In genomic region chr1:46131727-46132528, GRCh38 we compare ENCODE assay signal across 8 cellular contexts. TPM values are rescaled to one million over a fixed set of nuclear protein-coding genes. Genes with fewer than 3 reads are reported as not detected.
DNase-seq lines count a peak whose midpoint lies in the region; ATAC-seq and TF ChIP-seq lines count a peak whose summit lies in the region.

No MANE protein-coding gene starts in this region.

- H3K27me3 ChIP-seq in BE2C: no peaks in the 10 kb centered on the region
- H3K27me3 ChIP-seq in IMR-90 (ENCODE audit: control insufficient read depth, insufficient read depth, low read length): no peaks in the 10 kb centered on the region

- H3K36me3 ChIP-seq in BE2C: no peaks in the 10 kb centered on the region
- no peaks in the 10 kb centered on the region for H3K36me3 ChIP-seq in IMR-90 (ENCODE audit: control insufficient read depth, insufficient read depth, low read length)

- H3K14ac ChIP-seq in IMR-90 (replicated peaks; ENCODE audit: low read depth, low read length): peak overlapping the region; percentile 87

- peak overlapping the region; percentile 86 for H3K4me2 ChIP-seq in IMR-90 (ENCODE audit: low read depth, low read length)

- POLR2A ChIA-PET in IMR-90 (lab: Charles Lee; ENCODE audit: unreplicated experiment): interaction anchor here (0.7 to 1.0 kb wide), 3 partner anchors 8 to 66 kb away, joined by 3 to 4 read pairs (median 3); partner anchors contain the start of gene POMGNT1

- no peak overlapping the region for H4K5ac ChIP-seq in IMR-90 (ENCODE audit: low read depth, low read length)

- in situ Hi-C loops in IMR-90 (cut with MboI; ENCODE audit: low sequenced_read_pairs): no loop called here
- in situ Hi-C loops in astrocyte of the cerebellum (cut with HindIII; ENCODE audit: low sequenced_read_pairs): no loop called here

- peak overlapping the region; percentile 75 for H3K9ac ChIP-seq in IMR-90 (ENCODE audit: low read depth, low read length)

- H4K8ac ChIP-seq in IMR-90 (ENCODE audit: low read depth in 2 of 2, low read length in 2 of 2): peak overlapping the region; percentile 12 to 98; a peak in 3 of 4 replicates

- peak overlapping the region; percentile 49 for H2BK5ac ChIP-seq in IMR-90 (ENCODE audit: low read depth, low read length, poor library complexity, severe bottlenecking)

- H2AK5ac ChIP-seq in IMR-90 (ENCODE audit: low read depth, low read length): peak overlapping the region; percentile 18; the same call in 1 of the 2 replicates

- ATAC-seq in IMR-90 (ENCODE audit: low read depth) (no peak), GM21825 (IDR thresholded peaks at IDR 0.05; ENCODE audit: unreplicated experiment) (no peak)

- H2AFZ ChIP-seq in IMR-90 (replicated peaks; ENCODE audit: low read length, poor library complexity): peak overlapping the region; percentile 97

- intact Hi-C loops in IMR-90 (cut with micrococcal nuclease): loop anchor here (1.0 kb wide), 2 partner anchors 47 to 95 kb away; no protein-coding TSS in a partner anchor

- TF ChIP-seq CTCF in BE2C (IDR thresholded peaks at IDR 0.05; ENCODE audit: low read depth, low read length) (no peak), IMR-90 (conservative IDR thresholded peaks at IDR 0.05; ENCODE audit: low read depth, low read length) (no peak), astrocyte of the cerebellum (IDR thresholded peaks at IDR 0.05; ENCODE audit: low read depth, low read length, missing control alignments) (no peak)

- dilution Hi-C loops in IMR-90 (cut with HindIII; ENCODE audit: low sequenced_read_pairs, unreplicated experiment): no loop called here

- peaks cover 6 to 18% of the 10 kb centered on the region in 2 experiments; a peak in 3 of 4 replicates for H3K79me1 ChIP-seq in IMR-90 (ENCODE audit: low read depth in 1 of 2, low read length in 2 of 2)

- no peak for TF ChIP-seq RAD21 in IMR-90 (IDR thresholded peaks at IDR 0.05; ENCODE audit: low read length)

- H3K23ac ChIP-seq in IMR-90 (ENCODE audit: low read depth, low read length): peak overlapping the region; percentile 90

- BruUV-seq in IMR-90 (replicated peaks; lab: Mats Ljungman, UMichigan): TSS peak; percentile 60

- peaks cover 3% of the 10 kb centered on the region; the same call in 1 of the 2 replicates for H4K20me1 ChIP-seq in IMR-90 (ENCODE audit: insufficient read depth, low read length)

- H3K9me1 ChIP-seq in IMR-90 (ENCODE audit: insufficient read depth, low read length): no peaks in the 10 kb centered on the region

- peak overlapping the region; percentile 21 for H3K18ac ChIP-seq in IMR-90 (ENCODE audit: low read depth, low read length)

- peak overlapping the region; percentile 79 for H3K56ac ChIP-seq in IMR-90 (ENCODE audit: extremely low read depth, insufficient read depth, low read length)

- peak overlapping the region; percentile 68 for H3K4ac ChIP-seq in IMR-90 (ENCODE audit: low read depth, low read length)

- H3K4me3 ChIP-seq in BE2C (ENCODE audit: low read depth, low read length): peak overlapping the region; percentile 68
- peak overlapping the region; percentile 54 for H3K4me3 ChIP-seq in IMR-90 (ENCODE audit: insufficient read depth, low read depth, low read length)
- peak overlapping the region; percentile 90 for H3K4me3 ChIP-seq in astrocyte of the cerebellum (ENCODE audit: low read depth, low read length)

- H2BK20ac ChIP-seq in IMR-90 (ENCODE audit: low read depth, low read length): no peak overlapping the region

- CTCF ChIA-PET in IMR-90 (lab: Yijun Ruan, JAX): interaction anchor here (0.5 to 0.6 kb wide), 3 partner anchors 43 to 114 kb away, joined by 4 to 5 read pairs (median 4); no protein-coding TSS in a partner anchor

- peak overlapping the region; percentile 64; the same call in 1 of the 2 replicates for H2BK120ac ChIP-seq in IMR-90 (ENCODE audit: low read depth, low read length)

- peak overlapping the region; percentile 27; the same call in 1 of the 3 replicates for H2BK15ac ChIP-seq in IMR-90 (ENCODE audit: low read depth, low read length)

- H3K27ac ChIP-seq in IMR-90 (ENCODE audit: insufficient read depth, low read length): peak overlapping the region; percentile 97

- TF ChIP-seq POLR2A in IMR-90 (IDR thresholded peaks at IDR 0.05; ENCODE audit: low read depth, low read length): no peak

- WGBS in IMR-90 (ENCODE audit: extremely low coverage in 2 of 2, insufficient read length in 1 of 2), 2 experiments: 2% methylated on average over 11 of the region's 38 CpGs; no CpG with 5 or more reads in 1 of the 2 experiments

- H3K4me1 ChIP-seq in BE2C (no peaks in the 10 kb centered on the region; the same call in 1 of the 2 replicates), IMR-90 (ENCODE audit: control insufficient read depth, insufficient read depth, low read length) (peaks cover 2% of the 10 kb centered on the region)

- H3K9me3 ChIP-seq in BE2C (no peaks in the 10 kb centered on the region), IMR-90 (ENCODE audit: control insufficient read depth, insufficient read depth, low read length) (no peaks in the 10 kb centered on the region)

- DNase-seq in BE2C: peak; percentile 23
- peak; percentile 45 for DNase-seq in IMR-90
- peak; percentile 39 for DNase-seq in SK-N-DZ (ENCODE audit: low spot score)
- DNase-seq in astrocyte of the cerebellum (ENCODE audit: low read depth): no peak
- DNase-seq in inferior parietal cortex (ENCODE audit: extremely low spot score): peak; percentile 48
- peak; percentile 57 for DNase-seq in stimulated activated CD4-positive, alpha-beta T cell treated with anti-CD3 and anti-CD28 coated beads, Interleukin-15, amount 100 ng/mL, for 24 hours
- DNase-seq in HuH-7.5 (ENCODE audit: low spot score): no peak

- H2AK9ac ChIP-seq in IMR-90 (replicated peaks; ENCODE audit: low read depth, low read length, poor library complexity): peak overlapping the region; percentile 93

- peak overlapping the region; percentile 42 for H4K91ac ChIP-seq in IMR-90 (ENCODE audit: insufficient read depth, low read depth, low read length)

TF ChIP-seq in IMR-90, 13 proteins besides CTCF, POLR2A, EP300 and RAD21:
- 0 out of 2 replicates have a peak, but pooled peaks have one; percentile 41 for TF ChIP-seq MXI1 (IDR thresholded peaks at IDR 0.05; ENCODE audit: borderline replicate concordance, low read depth, low read length)
- no peak for TF ChIP-seq SMC3 (IDR thresholded peaks at IDR 0.05; ENCODE audit: low read depth, low read length)

RNA-seq across cellular contexts. Expression of gene PIK3R3, which starts 0.5 kb away (rescaled TPM):
- polyA plus RNA-seq in BE2C (2012; ENCODE audit: insufficient read depth, insufficient read length, low read depth): 4.2 TPM
- total RNA-seq in IMR-90 (2012; rRNA removed): 9.9 and 14.7 TPM in 2 replicates
- 4.3 and 5.3 TPM in 2 replicates for polyA plus RNA-seq in IMR-90 (2012; rRNA removed)
- 1.7 and 2.0 TPM in 2 replicates for polyA plus RNA-seq in IMR-90 (2012; cell fraction: cytosol; rRNA removed)
- polyA plus RNA-seq in IMR-90 (2012; cell fraction: nucleus; rRNA removed; ENCODE audit: low replicate concordance): 1.6 and 6.0 TPM in 2 replicates
- polyA plus RNA-seq in SK-N-DZ (2014; cell fraction: cytosol; rRNA removed): 21.2 and 24.3 TPM in 2 replicates
- polyA plus RNA-seq in SK-N-DZ (2014; cell fraction: nucleus; rRNA removed): 11.0 and 14.0 TPM in 2 replicates

RNA-seq across cellular contexts. Expression of gene TSPAN1, which starts 43.0 kb away (rescaled TPM):
- not detected for polyA plus RNA-seq in BE2C (2012; ENCODE audit: insufficient read depth, insufficient read length, low read depth)
- total RNA-seq in IMR-90 (2012; rRNA removed): 0.18 TPM in 1 of 2 replicates, not detected in the other
- polyA plus RNA-seq in IMR-90 (2012; rRNA removed): 0.82 and 0.89 TPM in 2 replicates
- polyA plus RNA-seq in IMR-90 (2012; cell fraction: cytosol; rRNA removed): 0.08 and 0.44 TPM in 2 replicates
- polyA plus RNA-seq in IMR-90 (2012; cell fraction: nucleus; rRNA removed; ENCODE audit: low replicate concordance): 0.55 and 1.1 TPM in 2 replicates
- 0.21 TPM in 1 of 2 replicates, not detected in the other for polyA plus RNA-seq in SK-N-DZ (2014; cell fraction: cytosol; rRNA removed)
- polyA plus RNA-seq in SK-N-DZ (2014; cell fraction: nucleus; rRNA removed): not detected in 2 replicates

RNA-seq across cellular contexts. Expression of gene P3R3URF, which starts 44.4 kb away (rescaled TPM):
- polyA plus RNA-seq in BE2C (2012; ENCODE audit: insufficient read depth, insufficient read length, low read depth): not detected
- not detected in 2 replicates for total RNA-seq in IMR-90 (2012; rRNA removed)
- polyA plus RNA-seq in IMR-90 (2012; rRNA removed): not detected in 2 replicates
- polyA plus RNA-seq in IMR-90 (2012; cell fraction: cytosol; rRNA removed): not detected in 2 replicates
- not detected in 2 replicates for polyA plus RNA-seq in IMR-90 (2012; cell fraction: nucleus; rRNA removed; ENCODE audit: low replicate concordance)
- polyA plus RNA-seq in SK-N-DZ (2014; cell fraction: cytosol; rRNA removed): not detected in 2 replicates
- not detected in 2 replicates for polyA plus RNA-seq in SK-N-DZ (2014; cell fraction: nucleus; rRNA removed)

Comparison
In these comparisons a context has a peak if more than half of its experiments do, and no peak if none do; other contexts are left out.
1. DNase-seq: peak in BE2C (single experiment), IMR-90 (single experiment), SK-N-DZ (single experiment), inferior parietal cortex (single experiment) and stimulated activated CD4-positive, alpha-beta T cell treated with anti-CD3 and anti-CD28 coated beads, Interleukin-15, amount 100 ng/mL, for 24 hours (single experiment); none in astrocyte of the cerebellum (single experiment) and HuH-7.5 (single experiment).
2. Peak in every context shown above with its lines, with median percentiles within 50 percentile points of each other: H3K4me3 ChIP-seq.